16 cellular contexts compared by ENCODE assay signal in genomic region chr2:179251865-179252264, GRCh38. TPM values are rescaled to one million over a fixed set of nuclear protein-coding genes. Genes with fewer than 3 reads are reported as not detected.
DNase-seq lines count a peak whose midpoint lies in the region; TF ChIP-seq lines count a peak whose summit lies in the region.
"Had no signal": no experiment of that assay in that cellular context is flagged by ENCODE, and none has a peak within 500 bp of the region (broad histone marks: within the 10 kb centered on the region; RNA-seq: fewer than 3 reads in every experiment).

No MANE protein-coding gene starts in this region.

- H3K27me3 Mint-ChIP-seq in MCF 10A (ENCODE audit: insufficient read depth, unreplicated experiment) = no peaks in the 10 kb centered on the region
- H3K27me3 Mint-ChIP-seq: dendritic cell treated with granulocyte-macrophage colony-stimulating factor and Interleukin-4, amounts not matched to agents 40 ng/mL and 50 ng/mL, for 4 days had no signal

- no peaks in the 10 kb centered on the region for H3K9me3 ChIP-seq in mammary epithelial cell (replicated peaks; ENCODE audit: insufficient read depth, low read length)
- H3K9me3 ChIP-seq in OCI-LY1 (ENCODE audit: low read length) = 0 out of 2 replicates have a peak, but pooled peaks cover 5% of the 10 kb centered on the region
- H3K9me3 ChIP-seq in subcutaneous abdominal adipose tissue (ENCODE audit: control insufficient read depth in 5 of 5, low read length in 5 of 5) = no peaks in the 10 kb centered on the region

- H4K20me1 ChIP-seq in mammary epithelial cell (ENCODE audit: insufficient read depth, low read length) (no peaks in the 10 kb centered on the region), OCI-LY1 (ENCODE audit: insufficient read depth, low read length) (no peaks in the 10 kb centered on the region)

- in situ Hi-C loops in mammary epithelial cell (cut with MboI; ENCODE audit: low sequenced_read_pairs in 2 of 2) = no loop called here

- H3K4me1 Mint-ChIP-seq in MCF 10A (ENCODE audit: insufficient read depth, unreplicated experiment) = peaks cover 17% of the 10 kb centered on the region

- H3K9ac ChIP-seq in mammary epithelial cell (ENCODE audit: insufficient read depth, low read length) (no peak overlapping the region), OCI-LY1 (ENCODE audit: low read length) (peak overlapping the region; percentile 4; the same call in 1 of the 2 replicates), subcutaneous abdominal adipose tissue (ENCODE audit: low read length in 5 of 5) (peak overlapping the region in 1 of 5 donors; percentile 42)

- BruUV-seq in MCF 10A (replicated peaks; lab: Mats Ljungman, UMichigan) (no TSS peak), mammary epithelial cell (replicated peaks; lab: Mats Ljungman, UMichigan) (no TSS peak)

- H3F3A ChIP-seq in OCI-LY1 (ENCODE audit: insufficient read depth, low read length) = no peaks in the 10 kb centered on the region

- DNase-seq in MCF 10A (ENCODE audit: unreplicated experiment) = no peak
- no peak for DNase-seq in mammary epithelial cell
- DNase-seq in fibroblast of the aortic adventitia (ENCODE audit: low read depth) = peak; percentile 16
- DNase-seq in H7 = no peak
- DNase-seq in NK-92 (lab: John Stamatoyannopoulos, UW; ENCODE audit: unreplicated experiment) = no peak
- DNase-seq in amniotic stem cell (lab: John Stamatoyannopoulos, UW) = no peak
- DNase-seq: activated effector memory CD4-positive, alpha-beta T cell treated with Interleukin-2 at 50 U/mL for 16 hours; glutamatergic neuron; mesenchymal stem cell; NCI-H1092 treated with DMSO at 0.1 percent for 48 hours; NCI-H748 treated with DMSO at 0.1 percent for 48 hours; SW 1271 had no signal

- H3K27me3 ChIP-seq in mammary epithelial cell (ENCODE audit: insufficient read depth, low read length) (no peaks in the 10 kb centered on the region), OCI-LY1 (ENCODE audit: insufficient read depth, low read length) (no peaks in the 10 kb centered on the region), subcutaneous abdominal adipose tissue (ENCODE audit: control insufficient read depth in 5 of 5, insufficient read depth in 4 of 5, low read length in 5 of 5) (no peaks in the 10 kb centered on the region), H7 (ENCODE audit: control insufficient read depth, insufficient read depth, low read length) (no peaks in the 10 kb centered on the region)

- H3K27ac Mint-ChIP-seq in MCF 10A (ENCODE audit: low read depth, unreplicated experiment) = peak overlapping the region; percentile 40
- H3K27ac Mint-ChIP-seq: dendritic cell treated with granulocyte-macrophage colony-stimulating factor and Interleukin-4, amounts not matched to agents 40 ng/mL and 50 ng/mL, for 4 days had no signal

- CTCF ChIA-PET in MCF 10A (lab: Yijun Ruan, JAX) (interaction anchor here (0.6 kb wide), 1 partner anchor 11 kb away, joined by 3 read pairs; no protein-coding TSS in a partner anchor), mammary epithelial cell (lab: Charles Lee; ENCODE audit: low non-redundant PET) (no interaction called here)

- H3K36me3 ChIP-seq in mammary epithelial cell (ENCODE audit: insufficient read depth, low read length) = no peaks in the 10 kb centered on the region
- H3K36me3 ChIP-seq in OCI-LY1 (ENCODE audit: insufficient read depth, low read length) = 0 out of 2 replicates have a peak, but pooled peaks cover 7% of the 10 kb centered on the region
- peaks cover 0 to 10% (median 0%) of the 10 kb centered on the region in 5 donors for H3K36me3 ChIP-seq in subcutaneous abdominal adipose tissue (ENCODE audit: control insufficient read depth in 5 of 5, insufficient read depth in 5 of 5, low read length in 5 of 5)
- H3K36me3 ChIP-seq in H7 (replicated peaks; ENCODE audit: control insufficient read depth, insufficient read depth, low read length) = no peaks in the 10 kb centered on the region

- H2AFZ ChIP-seq in mammary epithelial cell (ENCODE audit: low read depth, low read length) = no peak overlapping the region
- no peak overlapping the region for H2AFZ ChIP-seq in OCI-LY1 (ENCODE audit: low read length)

- POLR2A ChIA-PET in MCF 10A (lab: Yijun Ruan, JAX) = interaction anchor here (1.3 to 2.0 kb wide), 3 partner anchors 9 to 20 kb away, joined by 3 to 15 read pairs (median 5); no protein-coding TSS in a partner anchor

- H3K9me2 ChIP-seq in OCI-LY1 (ENCODE audit: low read depth, low read length) = no peaks in the 10 kb centered on the region

- peaks cover 7% of the 10 kb centered on the region for H3K9me3 Mint-ChIP-seq in MCF 10A (ENCODE audit: unreplicated experiment)
- H3K9me3 Mint-ChIP-seq: dendritic cell treated with granulocyte-macrophage colony-stimulating factor and Interleukin-4, amounts not matched to agents 40 ng/mL and 50 ng/mL, for 4 days had no signal

- no peak overlapping the region for H3K4me3 Mint-ChIP-seq in MCF 10A (ENCODE audit: unreplicated experiment)
- H3K4me3 Mint-ChIP-seq: dendritic cell treated with granulocyte-macrophage colony-stimulating factor and Interleukin-4, amounts not matched to agents 40 ng/mL and 50 ng/mL, for 4 days had no signal

- H3K4me3 ChIP-seq in mammary epithelial cell (replicated peaks in 1 of 3; ENCODE audit: insufficient read depth in 1 of 3, low read depth in 2 of 3, low read length in 3 of 3) (no peak overlapping the region), OCI-LY1 (ENCODE audit: low read depth, low read length, poor library complexity, severe bottlenecking) (peak overlapping the region; percentile 2), fibroblast of the aortic adventitia (ENCODE audit: low read depth, low read length) (no peak overlapping the region), subcutaneous abdominal adipose tissue (ENCODE audit: low read depth in 1 of 5, low read length in 5 of 5) (no peak overlapping the region), H7 (ENCODE audit: insufficient read depth, low read depth, low read length) (no peak overlapping the region)

- H3K27ac ChIP-seq in mammary epithelial cell (ENCODE audit: insufficient read depth, low read depth, low read length) = no peak overlapping the region
- peak overlapping the region; percentile 47 for H3K27ac ChIP-seq in OCI-LY1 (ENCODE audit: low read depth, low read length, poor library complexity, severe bottlenecking)
- peak overlapping the region; percentile 35 for H3K27ac ChIP-seq in subcutaneous abdominal adipose tissue (ENCODE audit: low read depth, low read length)
- H3K27ac ChIP-seq: RWPE1 had no signal

- intact Hi-C loops in MCF 10A (cut with micrococcal nuclease) = no loop called here
- intact Hi-C loops in mammary epithelial cell (cut with micrococcal nuclease) = no loop called here

- peaks cover 11% of the 10 kb centered on the region for H3K36me3 Mint-ChIP-seq in MCF 10A (ENCODE audit: insufficient read depth, unreplicated experiment)

- H3K4me2 ChIP-seq in mammary epithelial cell (ENCODE audit: insufficient read depth, low read depth, low read length) (no peak overlapping the region), OCI-LY1 (ENCODE audit: low read length) (peak overlapping the region; percentile 37)

- TF ChIP-seq CTCF in MCF 10A (IDR thresholded peaks at IDR 0.05; ENCODE audit: unreplicated experiment) (no peak), mammary epithelial cell (conservative IDR thresholded peaks at IDR 0.05 in 1 of 2, IDR thresholded peaks at IDR 0.05 in 1 of 2; ENCODE audit: extremely low read depth in 1 of 2, insufficient read depth in 1 of 2, low read depth in 1 of 2, low read length in 2 of 2) (no peak), OCI-LY1 (IDR thresholded peaks at IDR 0.05; ENCODE audit: low read length) (no peak), fibroblast of the aortic adventitia (IDR thresholded peaks at IDR 0.05; ENCODE audit: insufficient read depth, low read length) (no peak)

- dilution Hi-C loops in mammary epithelial cell (cut with HindIII; ENCODE audit: low sequenced_read_pairs) = no loop called here

- H3K4me1 ChIP-seq in mammary epithelial cell (ENCODE audit: insufficient read depth, low read length) = no peaks in the 10 kb centered on the region
- H3K4me1 ChIP-seq in OCI-LY1 (ENCODE audit: insufficient read depth, low read length, severe bottlenecking) = peaks cover 41% of the 10 kb centered on the region
- peaks cover 0 to 50% (median 23%) of the 10 kb centered on the region in 5 donors for H3K4me1 ChIP-seq in subcutaneous abdominal adipose tissue (ENCODE audit: control insufficient read depth in 5 of 5, insufficient read depth in 5 of 5, low read length in 5 of 5)

- H3K79me2 ChIP-seq in mammary epithelial cell (ENCODE audit: insufficient read depth, low read length) = peaks cover 94% of the 10 kb centered on the region
- H3K79me2 ChIP-seq in OCI-LY1 (ENCODE audit: insufficient read depth, low read length) = peaks cover 16% of the 10 kb centered on the region; the same call in 1 of the 2 replicates

RNA-seq across cellular contexts. Expression of gene SESTD1, which starts 12.8 kb away (rescaled TPM):
- total RNA-seq in MCF 10A (2022) (43.0 and 58.5 TPM in 2 replicates), mammary epithelial cell (10 to 100 TPM; 20.7 to 32.1 TPM), fibroblast of the aortic adventitia (ENCODE audit: low replicate concordance) (53.3 and 62.3 TPM in 2 replicates)
- polyA plus RNA-seq in mammary epithelial cell = 24.6 TPM
- polyA minus RNA-seq in mammary epithelial cell = 65.0 TPM
- total RNA-seq in H7 (2014; rRNA removed; shearing (Covaris generic)) = 16.6 and 17.7 TPM in 2 replicates
